Comparison of ENCODE assay signal across 8 cellular contexts in the genomic region with DNA sequence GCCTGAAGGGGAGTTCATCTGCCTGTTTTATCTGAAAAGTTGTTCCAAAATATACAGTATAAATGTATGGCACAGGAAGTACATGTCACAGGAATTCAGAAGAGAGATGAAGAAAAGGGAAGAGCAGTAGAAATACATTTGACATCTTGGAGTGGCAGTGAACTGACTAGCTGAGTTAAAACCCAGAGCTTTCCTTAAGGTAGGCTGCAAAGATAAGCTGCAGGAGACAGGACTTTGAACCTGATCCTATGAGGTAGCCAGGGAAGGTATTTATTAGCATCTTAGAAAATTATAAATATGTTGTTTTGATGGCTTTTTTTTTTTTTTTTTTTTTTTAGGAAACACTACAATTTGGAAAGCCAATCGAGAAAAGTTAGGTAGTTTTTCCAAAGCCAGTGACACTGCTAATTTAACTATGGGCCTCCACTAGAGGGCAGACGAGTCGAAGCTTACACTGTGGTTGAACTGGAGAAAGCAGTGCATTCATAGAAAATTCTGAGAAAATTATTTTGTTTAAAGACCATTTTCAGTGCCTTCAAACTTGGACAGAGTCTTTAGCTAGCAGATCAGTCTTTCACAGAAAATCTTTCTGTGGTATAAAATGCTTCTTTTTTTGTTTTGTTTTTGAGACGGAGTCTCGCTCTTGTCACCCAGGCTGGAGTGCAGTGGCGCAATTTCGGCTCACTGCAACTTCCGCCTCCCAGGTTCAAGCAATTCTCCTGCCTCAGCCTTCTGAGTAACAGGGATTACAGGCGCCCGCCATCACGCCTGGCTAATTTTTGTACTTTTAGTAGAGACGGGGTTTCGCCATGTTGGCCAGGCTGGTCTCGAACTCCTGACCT.
DNase-seq lines count a peak whose midpoint lies in the region; ATAC-seq and TF ChIP-seq lines count a peak whose summit lies in the region.

No MANE protein-coding gene starts in this region.

- H3K36me3 Mint-ChIP-seq in GM23338 (ENCODE audit: low read depth) (no peaks in the 10 kb centered on the region), endodermal cell (ENCODE audit: low read depth) (no peaks in the 10 kb centered on the region), mesothelial cell of epicardium (no peaks in the 10 kb centered on the region)

- no peaks in the 10 kb centered on the region for H4K20me1 ChIP-seq in GM23338 (replicated peaks; ENCODE audit: insufficient read depth)

- H3K9me2 ChIP-seq in GM23338 (ENCODE audit: insufficient read depth): no peaks in the 10 kb centered on the region

- WGBS in endodermal cell (ENCODE audit: insufficient coverage in 1 of 2, insufficient read length in 1 of 2), 2 experiments: 67 to 78% methylated on average over 10 to 14 of the region's 14 CpGs

- DNase-seq in AG10803 (ENCODE audit: low read depth): peak; percentile 68
- DNase-seq in GM23338 (ENCODE audit: low spot score): peak; percentile 81
- peak; percentile 16 for DNase-seq in NT2/D1 (ENCODE audit: low read depth, low spot score)
- DNase-seq in activated CD8-positive, alpha-beta memory T cell treated with anti-CD3 and anti-CD28 coated beads for 4 hours (ENCODE audit: low read depth in 2 of 2): peak; percentile 32 to 46
- peak; percentile 89 for DNase-seq in endodermal cell
- DNase-seq in mesothelial cell of epicardium (ENCODE audit: low spot score in 2 of 2, unreplicated experiment in 2 of 2): peak; percentile 37 to 79
- peak; percentile 29 to 42 for DNase-seq in stimulated activated CD8-positive, alpha-beta memory T cell treated with anti-CD3 and anti-CD28 coated beads, Interleukin-2, amount 100 ng/mL, for 48 hours (ENCODE audit: low read depth in 2 of 2)

- ATAC-seq in GM23338: peak; percentile 81
- no peak for ATAC-seq in GM19351 (IDR thresholded peaks at IDR 0.05; ENCODE audit: unreplicated experiment)

- H3K27ac Mint-ChIP-seq in GM23338 (no peak overlapping the region), endodermal cell (no peak overlapping the region), mesothelial cell of epicardium (no peak overlapping the region)

- H3K79me2 ChIP-seq in GM23338 (replicated peaks; ENCODE audit: insufficient read depth): no peaks in the 10 kb centered on the region

- H3K4me3 Mint-ChIP-seq in GM23338 (no peak overlapping the region), endodermal cell (no peak overlapping the region), mesothelial cell of epicardium (no peak overlapping the region)

- H3F3A ChIP-seq in GM23338 (replicated peaks; ENCODE audit: low read depth): no peaks in the 10 kb centered on the region

- H3K4me3 ChIP-seq in AG10803 (ENCODE audit: low read length) (no peak overlapping the region), GM23338 (no peak overlapping the region), NT2/D1 (ENCODE audit: insufficient read length, low read depth) (no peak overlapping the region), endodermal cell (ENCODE audit: low read length) (no peak overlapping the region)

- H3K27me3 Mint-ChIP-seq in GM23338 (ENCODE audit: insufficient read depth, low read depth, poor library complexity) (no peaks in the 10 kb centered on the region), endodermal cell (ENCODE audit: insufficient read depth) (no peaks in the 10 kb centered on the region), mesothelial cell of epicardium (ENCODE audit: low read depth) (no peaks in the 10 kb centered on the region)

- H3K9me3 ChIP-seq in NT2/D1 (ENCODE audit: insufficient read depth, low read length): no peaks in the 10 kb centered on the region
- no peaks in the 10 kb centered on the region for H3K9me3 ChIP-seq in endodermal cell (ENCODE audit: control insufficient read depth, low read length)

- no peaks in the 10 kb centered on the region; the same call in 2 of the 3 replicates for H3K4me1 Mint-ChIP-seq in GM23338
- no peaks in the 10 kb centered on the region for H3K4me1 Mint-ChIP-seq in endodermal cell
- H3K4me1 Mint-ChIP-seq in mesothelial cell of epicardium: peaks cover 5% of the 10 kb centered on the region

- no peak overlapping the region for H3K4me2 ChIP-seq in GM23338

- H3K4me1 ChIP-seq in GM23338 (ENCODE audit: insufficient read depth) (no peaks in the 10 kb centered on the region), NT2/D1 (ENCODE audit: insufficient read depth, insufficient read length) (no peaks in the 10 kb centered on the region), endodermal cell (ENCODE audit: control insufficient read depth, insufficient read depth, low read length) (no peaks in the 10 kb centered on the region)

- H3K9ac ChIP-seq in NT2/D1 (ENCODE audit: insufficient read length, low read depth) (no peak overlapping the region), endodermal cell (ENCODE audit: extremely low read depth, low read length, poor library complexity, severe bottlenecking) (no peak overlapping the region)

- H3K27ac ChIP-seq in GM23338 (ENCODE audit: low read depth): no peak overlapping the region
- no peak overlapping the region for H3K27ac ChIP-seq in endodermal cell (ENCODE audit: low read depth, low read length)

- H3K36me3 ChIP-seq in GM23338 (ENCODE audit: insufficient read depth): no peaks in the 10 kb centered on the region
- no peaks in the 10 kb centered on the region for H3K36me3 ChIP-seq in NT2/D1 (ENCODE audit: insufficient read depth, insufficient read length, low read length)
- H3K36me3 ChIP-seq in endodermal cell (ENCODE audit: control insufficient read depth, insufficient read depth, low read length): no peaks in the 10 kb centered on the region

- TF ChIP-seq CTCF in AG10803 (conservative IDR thresholded peaks at IDR 0.05; ENCODE audit: low read length): peak; percentile 86
- peak; percentile 78 to 87 for TF ChIP-seq CTCF in GM23338 (conservative IDR thresholded peaks at IDR 0.05; ENCODE audit: low read depth in 2 of 2)
- TF ChIP-seq CTCF in endodermal cell (conservative IDR thresholded peaks at IDR 0.05): peak; percentile 89
- TF ChIP-seq CTCF in mesothelial cell of epicardium (IDR thresholded peaks at IDR 0.05; ENCODE audit: unreplicated experiment): peak; percentile 87

- no peaks in the 10 kb centered on the region for H3K9me3 Mint-ChIP-seq in GM23338
- no peaks in the 10 kb centered on the region for H3K9me3 Mint-ChIP-seq in endodermal cell
- H3K9me3 Mint-ChIP-seq in mesothelial cell of epicardium: no peaks in the 10 kb centered on the region

- H3K27me3 ChIP-seq in GM23338 (ENCODE audit: insufficient read depth): no peaks in the 10 kb centered on the region
- H3K27me3 ChIP-seq in NT2/D1 (ENCODE audit: insufficient read depth, insufficient read length): no peaks in the 10 kb centered on the region
- no peaks in the 10 kb centered on the region for H3K27me3 ChIP-seq in endodermal cell (ENCODE audit: control insufficient read depth, insufficient read depth, low read length, poor library complexity, severe bottlenecking)

- H2AFZ ChIP-seq in GM23338: no peak overlapping the region

TF ChIP-seq in GM23338, 12 proteins besides CTCF, POLR2A, EP300 and RAD21:
- TF ChIP-seq EZH2phosphoT487 (IDR thresholded peaks at IDR 0.05; ENCODE audit: unreplicated experiment) (no peak), POLR2AphosphoS5 (IDR thresholded peaks at IDR 0.05; ENCODE audit: low read depth) (no peak), STAT1 (IDR thresholded peaks at IDR 0.05; ENCODE audit: unreplicated experiment) (no peak), ZNF331 (CRISPR knock-in tag; IDR thresholded peaks at IDR 0.05; ENCODE audit: low read depth) (no peak), JUNB (IDR thresholded peaks at IDR 0.05; ENCODE audit: unreplicated experiment) (no peak), ZNF114 (CRISPR knock-in tag; IDR thresholded peaks at IDR 0.05) (no peak), NANOG (IDR thresholded peaks at IDR 0.05; ENCODE audit: borderline replicate concordance) (no peak)
- TF ChIP-seq, protein P1, sequence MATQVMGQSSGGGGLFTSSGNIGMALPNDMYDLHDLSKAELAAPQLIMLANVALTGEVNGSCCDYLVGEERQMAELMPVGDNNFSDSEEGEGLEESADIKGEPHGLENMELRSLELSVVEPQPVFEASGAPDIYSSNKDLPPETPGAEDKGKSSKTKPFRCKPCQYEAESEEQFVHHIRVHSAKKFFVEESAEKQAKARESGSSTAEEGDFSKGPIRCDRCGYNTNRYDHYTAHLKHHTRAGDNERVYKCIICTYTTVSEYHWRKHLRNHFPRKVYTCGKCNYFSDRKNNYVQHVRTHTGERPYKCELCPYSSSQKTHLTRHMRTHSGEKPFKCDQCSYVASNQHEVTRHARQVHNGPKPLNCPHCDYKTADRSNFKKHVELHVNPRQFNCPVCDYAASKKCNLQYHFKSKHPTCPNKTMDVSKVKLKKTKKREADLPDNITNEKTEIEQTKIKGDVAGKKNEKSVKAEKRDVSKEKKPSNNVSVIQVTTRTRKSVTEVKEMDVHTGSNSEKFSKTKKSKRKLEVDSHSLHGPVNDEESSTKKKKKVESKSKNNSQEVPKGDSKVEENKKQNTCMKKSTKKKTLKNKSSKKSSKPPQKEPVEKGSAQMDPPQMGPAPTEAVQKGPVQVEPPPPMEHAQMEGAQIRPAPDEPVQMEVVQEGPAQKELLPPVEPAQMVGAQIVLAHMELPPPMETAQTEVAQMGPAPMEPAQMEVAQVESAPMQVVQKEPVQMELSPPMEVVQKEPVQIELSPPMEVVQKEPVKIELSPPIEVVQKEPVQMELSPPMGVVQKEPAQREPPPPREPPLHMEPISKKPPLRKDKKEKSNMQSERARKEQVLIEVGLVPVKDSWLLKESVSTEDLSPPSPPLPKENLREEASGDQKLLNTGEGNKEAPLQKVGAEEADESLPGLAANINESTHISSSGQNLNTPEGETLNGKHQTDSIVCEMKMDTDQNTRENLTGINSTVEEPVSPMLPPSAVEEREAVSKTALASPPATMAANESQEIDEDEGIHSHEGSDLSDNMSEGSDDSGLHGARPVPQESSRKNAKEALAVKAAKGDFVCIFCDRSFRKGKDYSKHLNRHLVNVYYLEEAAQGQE (IDR thresholded peaks at IDR 0.05; ENCODE audit: unreplicated experiment): no peak
- TF ChIP-seq, protein P2, sequence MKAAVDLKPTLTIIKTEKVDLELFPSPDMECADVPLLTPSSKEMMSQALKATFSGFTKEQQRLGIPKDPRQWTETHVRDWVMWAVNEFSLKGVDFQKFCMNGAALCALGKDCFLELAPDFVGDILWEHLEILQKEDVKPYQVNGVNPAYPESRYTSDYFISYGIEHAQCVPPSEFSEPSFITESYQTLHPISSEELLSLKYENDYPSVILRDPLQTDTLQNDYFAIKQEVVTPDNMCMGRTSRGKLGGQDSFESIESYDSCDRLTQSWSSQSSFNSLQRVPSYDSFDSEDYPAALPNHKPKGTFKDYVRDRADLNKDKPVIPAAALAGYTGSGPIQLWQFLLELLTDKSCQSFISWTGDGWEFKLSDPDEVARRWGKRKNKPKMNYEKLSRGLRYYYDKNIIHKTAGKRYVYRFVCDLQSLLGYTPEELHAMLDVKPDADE (IDR thresholded peaks at IDR 0.05): no peak

Comparison
In these comparisons a context has a peak if more than half of its experiments do, and no peak if none do; other contexts are left out.
1. DNase-seq: peak in every context shown above with its lines; median percentile 89 in endodermal cell; 81 in GM23338; 68 in AG10803; 58 in mesothelial cell of epicardium; 39 in activated CD8-positive, alpha-beta memory T cell treated with anti-CD3 and anti-CD28 coated beads for 4 hours; 36 in stimulated activated CD8-positive, alpha-beta memory T cell treated with anti-CD3 and anti-CD28 coated beads, Interleukin-2, amount 100 ng/mL, for 48 hours; 16 in NT2/D1.